ENCODE assay signal across 28 cellular contexts in genomic region chr4:57320217-57320616, GRCh38.
"Had no signal": no experiment of that assay in that cellular context is flagged by ENCODE, and none has a peak within 500 bp of the region (broad histone marks: within the 10 kb centered on the region; RNA-seq: fewer than 3 reads in every experiment).

No MANE protein-coding gene starts in this region.

- H3K4me3 Mint-ChIP-seq: dendritic cell treated with granulocyte-macrophage colony-stimulating factor and Interleukin-4, amounts not matched to agents 40 ng/mL and 50 ng/mL, for 4 days; endodermal cell; mesothelial cell of epicardium; naive B cell; natural killer cell treated with Interleukin-12 subunit alpha and Interleukin-12 subunit beta and Interleukin-15 and Interleukin-18, amount 100 ng/mL, for 72 hours; neural crest cell; stimulated activated effector memory CD8-positive, alpha-beta T cell treated with anti-CD3 and anti-CD28 coated beads, Interleukin-12 subunit alpha, Interleukin-12 subunit beta, amount 100 ng/mL, for 72 hours; type B pancreatic cell had no signal

- H3K4me1 ChIP-seq: gastrocnemius medialis, left lung, parathyroid adenoma, right lobe of liver, stomach, thyroid gland had no signal

- H3K4me1 Mint-ChIP-seq: endodermal cell; naive B cell; stimulated activated effector memory CD8-positive, alpha-beta T cell treated with anti-CD3 and anti-CD28 coated beads, Interleukin-12 subunit alpha, Interleukin-12 subunit beta, amount 100 ng/mL, for 72 hours had no signal

- H3K27ac ChIP-seq: epithelial cell of prostate, gastrocnemius medialis, heart left ventricle, left lung, neutrophil, parathyroid adenoma, right lobe of liver, stomach, thyroid gland had no signal

- H3K36me3 ChIP-seq: gastrocnemius medialis, heart left ventricle, left lung, neutrophil, right lobe of liver, stomach, thyroid gland had no signal

- H2AFZ ChIP-seq: parathyroid adenoma had no signal

- H3K27me3 ChIP-seq: gastrocnemius medialis, neutrophil, right lobe of liver, stomach, thyroid gland had no signal

- H3K27ac Mint-ChIP-seq: dendritic cell treated with granulocyte-macrophage colony-stimulating factor and Interleukin-4, amounts not matched to agents 40 ng/mL and 50 ng/mL, for 4 days; endodermal cell; mesothelial cell of epicardium; naive B cell; natural killer cell treated with Interleukin-12 subunit alpha and Interleukin-12 subunit beta and Interleukin-15 and Interleukin-18, amount 100 ng/mL, for 72 hours; stimulated activated effector memory CD8-positive, alpha-beta T cell treated with anti-CD3 and anti-CD28 coated beads, Interleukin-12 subunit alpha, Interleukin-12 subunit beta, amount 100 ng/mL, for 72 hours; type B pancreatic cell had no signal

- ATAC-seq: esophagus mucosa; gastrocnemius medialis; left cardiac atrium; left lung; mucosa of descending colon; natural killer cell treated with Interleukin-12 subunit alpha and Interleukin-12 subunit beta and Interleukin-15 and Interleukin-18, amount 100 ng/mL, for 72 hours; right lobe of liver; stimulated activated effector memory CD8-positive, alpha-beta T cell treated with anti-CD3 and anti-CD28 coated beads, Interleukin-12 subunit alpha, Interleukin-12 subunit beta, amount 100 ng/mL, for 72 hours had no signal

- H3K27me3 Mint-ChIP-seq: dendritic cell treated with granulocyte-macrophage colony-stimulating factor and Interleukin-4, amounts not matched to agents 40 ng/mL and 50 ng/mL, for 4 days; progenitor cell of endocrine pancreas had no signal

- H3K9me3 Mint-ChIP-seq: dendritic cell treated with granulocyte-macrophage colony-stimulating factor and Interleukin-4, amounts not matched to agents 40 ng/mL and 50 ng/mL, for 4 days; endodermal cell; natural killer cell treated with Interleukin-12 subunit alpha and Interleukin-12 subunit beta and Interleukin-15 and Interleukin-18, amount 100 ng/mL, for 72 hours; neural crest cell; type B pancreatic cell had no signal

- H3K9me3 ChIP-seq: gastrocnemius medialis, heart left ventricle, left lung, mucosa of descending colon, neutrophil, right lobe of liver, stomach, thyroid gland had no signal

- H3K4me3 ChIP-seq: gastrocnemius medialis, heart left ventricle, left lung, mucosa of descending colon, right lobe of liver, stomach, thyroid gland had no signal

- DNase-seq: effector CD8-positive, alpha-beta T cell; endodermal cell; foreskin fibroblast; gastrocnemius medialis; heart left ventricle; hippocampal formation; left cardiac atrium; left lung; mesenchymal stem cell; mucosa of descending colon; naive B cell; right lobe of liver; stimulated activated CD4-positive, alpha-beta T cell treated with anti-CD3 and anti-CD28 coated beads, Interleukin-2, amount 100 ng/mL, for 24 hours; stimulated activated CD4-positive, alpha-beta T cell treated with anti-CD3 and anti-CD28 coated beads, Interleukin-4, amount 100 ng/mL, for 24 hours; stimulated activated naive CD4-positive, alpha-beta T cell treated with Interleukin-2 at 50 U/mL for 16 hours; stomach; thyroid gland had no signal

- H3K9ac ChIP-seq: parathyroid adenoma had no signal

- H3K79me2 ChIP-seq: parathyroid adenoma had no signal

- H3K36me3 Mint-ChIP-seq: mesothelial cell of epicardium; naive B cell; natural killer cell treated with Interleukin-12 subunit alpha and Interleukin-12 subunit beta and Interleukin-15 and Interleukin-18, amount 100 ng/mL, for 72 hours; stimulated activated effector memory CD8-positive, alpha-beta T cell treated with anti-CD3 and anti-CD28 coated beads, Interleukin-12 subunit alpha, Interleukin-12 subunit beta, amount 100 ng/mL, for 72 hours; type B pancreatic cell had no signal
